24 cellular contexts compared by ENCODE assay signal in the genomic region with DNA sequence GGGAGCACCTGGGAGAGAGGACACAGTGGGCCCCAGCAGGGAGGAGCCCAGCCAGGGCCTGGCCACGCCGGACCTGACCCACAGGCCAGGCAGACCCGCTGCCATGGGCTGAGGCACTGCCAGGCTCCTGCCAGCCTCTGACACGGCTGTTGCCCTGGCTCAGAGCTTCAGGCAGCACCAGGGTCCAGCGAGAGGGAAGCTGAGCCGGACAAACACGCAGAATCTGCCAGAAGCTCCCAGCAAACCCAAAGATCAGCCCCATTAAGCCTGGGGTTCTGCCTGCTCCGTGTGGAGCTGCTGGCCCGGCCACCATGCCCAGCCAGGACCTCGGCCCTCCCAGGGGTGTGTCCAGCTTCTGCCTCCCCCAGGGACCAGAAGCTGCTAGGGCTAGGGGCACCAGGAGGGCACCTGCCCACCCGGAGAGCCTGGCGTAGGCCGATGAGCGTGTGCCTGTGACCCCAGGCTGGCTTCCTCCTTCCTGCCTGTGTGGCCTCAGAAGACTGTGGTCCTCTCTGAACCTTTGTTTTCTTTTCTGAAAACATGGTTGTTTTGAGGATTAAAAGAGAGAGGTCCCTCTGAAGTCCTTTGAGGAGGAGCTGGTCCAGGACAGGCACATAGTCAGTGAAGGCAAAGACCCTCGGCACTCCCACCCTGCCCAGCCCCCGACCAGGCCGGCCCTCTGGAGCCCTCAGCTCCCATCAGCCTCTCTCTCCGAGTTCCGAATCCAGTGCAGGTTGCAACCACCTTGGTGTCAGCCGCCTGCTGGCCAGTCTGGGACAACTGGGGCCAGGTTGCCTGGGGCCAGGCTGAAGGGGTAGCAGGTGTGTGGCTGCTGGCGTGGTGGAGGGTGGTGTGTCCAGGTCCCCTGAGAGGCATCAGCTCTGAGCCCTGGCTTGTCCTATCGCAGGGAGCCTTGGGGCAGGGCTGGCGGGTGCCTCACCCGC. TPM values are rescaled to one million over a fixed set of nuclear protein-coding genes. Genes with fewer than 3 reads are reported as not detected.
A peak's percentile ranks its signal among the peaks of the same experiment; 100 is the strongest.
DNase-seq lines count a peak whose midpoint lies in the region; ATAC-seq and TF ChIP-seq lines count a peak whose summit lies in the region.
"Had no signal": no experiment of that assay in that cellular context is flagged by ENCODE, and none has a peak within 500 bp of the region (broad histone marks: within the 10 kb centered on the region; RNA-seq: fewer than 3 reads in every experiment).

No MANE protein-coding gene starts in this region.

- ATAC-seq in HG02678 (IDR thresholded peaks at IDR 0.05; ENCODE audit: unreplicated experiment): no peak
- ATAC-seq: SK-N-SH treated with all-trans-retinoic acid at 6 μM for 48 hours had no signal

- H3K27me3 Mint-ChIP-seq in activated CD4-positive, alpha-beta memory T cell treated with anti-CD3 and anti-CD28 coated beads, Interleukin-2, amount 10 ng/mL, durations not matched to agents 7 days and 5 days: peaks cover 4% of the 10 kb centered on the region

- H3K9me2 ChIP-seq in SK-N-SH: no peaks in the 10 kb centered on the region

- POLR2A ChIA-PET in HEK293 (lab: Yijun Ruan, JAX): no interaction called here
- POLR2A ChIA-PET in activated CD4-positive, alpha-beta memory T cell treated with anti-CD3 and anti-CD28 coated beads, Interleukin-2, amount 10 ng/mL, durations not matched to agents 7 days and 5 days (lab: Charles Lee): no interaction called here
- POLR2A ChIA-PET in SK-N-SH (lab: Yijun Ruan, JAX): no interaction called here

- peak overlapping the region; percentile 10 to 45 (median 40) for H3K9ac ChIP-seq in skeletal muscle tissue (ENCODE audit: low read depth in 1 of 3, low read length in 3 of 3)
- H3K9ac ChIP-seq in SK-N-SH: no peak overlapping the region

- DNase-seq in NCI-H146 (lab: John Stamatoyannopoulos, UW): peak; percentile 20
- no peak for DNase-seq in NCI-H146 treated with DMSO at 0.1 percent for 48 hours (lab: John Stamatoyannopoulos, UW; ENCODE audit: unreplicated experiment)
- DNase-seq in cerebellum (ENCODE audit: low spot score): peak; percentile 49
- no peak for DNase-seq in activated CD4-positive, alpha-beta memory T cell treated with anti-CD3 and anti-CD28 coated beads, Interleukin-2, amount 10 ng/mL, durations not matched to agents 7 days and 5 days
- DNase-seq in SK-N-SH: no peak
- DNase-seq: 8988T; CD8-positive, alpha-beta memory T cell; EL; Karpas-422; MV-4-11; NCI-H187 treated with DMSO at 0.1 percent for 48 hours; NCI-H2107; NCI-H69; SIG-M5 had no signal

- H3K79me2 ChIP-seq in SK-N-SH (ENCODE audit: insufficient read depth): no peaks in the 10 kb centered on the region

- no peak overlapping the region for H3K4me2 ChIP-seq in SK-N-SH

- H3K36me3 ChIP-seq in HEK293 (ENCODE audit: control insufficient read depth in 2 of 2, insufficient read depth in 1 of 2, low read length in 2 of 2) (no peaks in the 10 kb centered on the region), skeletal muscle tissue (ENCODE audit: control insufficient read depth in 3 of 3, insufficient read depth in 3 of 3, low read length in 3 of 3) (no peaks in the 10 kb centered on the region), SK-N-SH (replicated peaks in 1 of 2; ENCODE audit: control insufficient read depth in 1 of 2, insufficient read depth in 2 of 2, low read length in 1 of 2) (no peaks in the 10 kb centered on the region)

- no peak overlapping the region for H3K4me3 ChIP-seq in HEK293 (ENCODE audit: low read depth, low read length)
- peak overlapping the region in 1 of 3 donors; percentile 14 for H3K4me3 ChIP-seq in skeletal muscle tissue (ENCODE audit: low read length in 3 of 3)
- H3K4me3 ChIP-seq in SK-N-SH (ENCODE audit: low read depth in 2 of 2, low read length in 1 of 2): no peak overlapping the region

- TF ChIP-seq CTCF in HEK293 (tag by site-specific recombination; IDR thresholded peaks at IDR 0.05) (no peak), SK-N-SH (IDR thresholded peaks at IDR 0.05) (no peak)

- H3K4me1 ChIP-seq in HEK293 (ENCODE audit: control insufficient read depth, insufficient read depth, low read length): no peaks in the 10 kb centered on the region
- peaks cover 34 to 56% (median 45%) of the 10 kb centered on the region in 3 donors for H3K4me1 ChIP-seq in skeletal muscle tissue (ENCODE audit: control insufficient read depth in 3 of 3, insufficient read depth in 3 of 3, low read length in 3 of 3)
- H3K4me1 ChIP-seq in SK-N-SH (ENCODE audit: control insufficient read depth in 1 of 2, insufficient read depth in 2 of 2, low read depth in 1 of 2, low read length in 1 of 2): no peaks in the 10 kb centered on the region

- H3K36me3 Mint-ChIP-seq in activated CD4-positive, alpha-beta memory T cell treated with anti-CD3 and anti-CD28 coated beads, Interleukin-2, amount 10 ng/mL, durations not matched to agents 7 days and 5 days (ENCODE audit: low read depth): no peaks in the 10 kb centered on the region
- H3K36me3 Mint-ChIP-seq: CD8-positive, alpha-beta memory T cell; IgD-negative memory B cell had no signal

- no peak overlapping the region for H3K27ac Mint-ChIP-seq in activated CD4-positive, alpha-beta memory T cell treated with anti-CD3 and anti-CD28 coated beads, Interleukin-2, amount 10 ng/mL, durations not matched to agents 7 days and 5 days
- H3K27ac Mint-ChIP-seq: CD8-positive, alpha-beta memory T cell; IgD-negative memory B cell had no signal

- no peak overlapping the region for H3K4me3 Mint-ChIP-seq in activated CD4-positive, alpha-beta memory T cell treated with anti-CD3 and anti-CD28 coated beads, Interleukin-2, amount 10 ng/mL, durations not matched to agents 7 days and 5 days
- H3K4me3 Mint-ChIP-seq: CD8-positive, alpha-beta memory T cell; IgD-negative memory B cell had no signal

- H2AFZ ChIP-seq in SK-N-SH (ENCODE audit: low read depth): no peak overlapping the region

- CTCF ChIA-PET in HEK293 (lab: Yijun Ruan, JAX): interaction anchor here (0.6 kb wide), 1 partner anchor 771 kb away, joined by 4 read pairs; no protein-coding TSS in a partner anchor
- CTCF ChIA-PET in activated CD4-positive, alpha-beta memory T cell treated with anti-CD3 and anti-CD28 coated beads, Interleukin-2, amount 10 ng/mL, durations not matched to agents 7 days and 5 days (lab: Charles Lee): no interaction called here
- CTCF ChIA-PET in SK-N-SH (lab: Yijun Ruan, JAX): interaction anchor here (0.6 to 0.9 kb wide), 2 partner anchors 138 to 264 kb away, joined by 3 read pairs; no protein-coding TSS in a partner anchor

- no peaks in the 10 kb centered on the region for H3K4me1 Mint-ChIP-seq in activated CD4-positive, alpha-beta memory T cell treated with anti-CD3 and anti-CD28 coated beads, Interleukin-2, amount 10 ng/mL, durations not matched to agents 7 days and 5 days
- H3K4me1 Mint-ChIP-seq: CD8-positive, alpha-beta memory T cell; IgD-negative memory B cell had no signal

- TF ChIP-seq RAD21 in SK-N-SH (IDR thresholded peaks at IDR 0.05; ENCODE audit: low read length): no peak

- 56% methylated on average over 16 of the region's 24 CpGs for WGBS in SK-N-SH (ENCODE audit: low lambda C conversion rate)

- TF ChIP-seq EP300 in SK-N-SH (IDR thresholded peaks at IDR 0.05; ENCODE audit: borderline replicate concordance in 1 of 2, low read depth in 1 of 2, low read length in 1 of 2): no peak

- H4K20me1 ChIP-seq in SK-N-SH (ENCODE audit: insufficient read depth): no peaks in the 10 kb centered on the region

- no peaks in the 10 kb centered on the region for H3K9me3 ChIP-seq in HEK293 (ENCODE audit: control insufficient read depth, insufficient read depth, low read depth, low read length)
- no peaks in the 10 kb centered on the region for H3K9me3 ChIP-seq in skeletal muscle tissue (ENCODE audit: control insufficient read depth in 3 of 3, low read length in 3 of 3)
- no peaks in the 10 kb centered on the region for H3K9me3 ChIP-seq in SK-N-SH

- H3K27me3 ChIP-seq in skeletal muscle tissue (ENCODE audit: control insufficient read depth in 3 of 3, insufficient read depth in 3 of 3, low read length in 3 of 3): peaks cover 15 to 25% (median 17%) of the 10 kb centered on the region in 3 donors
- no peaks in the 10 kb centered on the region for H3K27me3 ChIP-seq in SK-N-SH (ENCODE audit: insufficient read depth)

- no peak overlapping the region for H3K27ac ChIP-seq in HEK293 (ENCODE audit: extremely low read depth, low read depth, low read length)
- peak overlapping the region; percentile 36 for H3K27ac ChIP-seq in skeletal muscle tissue (ENCODE audit: low read depth, low read length)
- H3K27ac ChIP-seq in SK-N-SH (ENCODE audit: low read depth in 2 of 2, low read length in 1 of 2): no peak overlapping the region
- H3K27ac ChIP-seq: C4-2B had no signal

- no peaks in the 10 kb centered on the region for H3F3A ChIP-seq in SK-N-SH (replicated peaks; ENCODE audit: insufficient read depth)

- no peaks in the 10 kb centered on the region for H3K9me3 Mint-ChIP-seq in activated CD4-positive, alpha-beta memory T cell treated with anti-CD3 and anti-CD28 coated beads, Interleukin-2, amount 10 ng/mL, durations not matched to agents 7 days and 5 days
- H3K9me3 Mint-ChIP-seq: CD8-positive, alpha-beta memory T cell; IgD-negative memory B cell had no signal

TF ChIP-seq in HEK293, 187 proteins besides CTCF, POLR2A, EP300 and RAD21 (continues in another document):
- peak; percentile 13; the same call in 1 of the 2 replicates for TF ChIP-seq KLF1 (tag by site-specific recombination; IDR thresholded peaks at IDR 0.05)

TF ChIP-seq in SK-N-SH, 30 proteins besides CTCF, POLR2A, EP300 and RAD21:
- TF ChIP-seq GATA2 (CRISPR knock-in tag; IDR thresholded peaks at IDR 0.05) (no peak), NFIC (IDR thresholded peaks at IDR 0.05; ENCODE audit: borderline replicate concordance) (no peak), SMC3 (IDR thresholded peaks at IDR 0.05; ENCODE audit: low read depth, low read length) (no peak), MXI1 (IDR thresholded peaks at IDR 0.05; ENCODE audit: low read depth, low read length) (no peak), CHD2 (IDR thresholded peaks at IDR 0.05; ENCODE audit: low read length, partially characterized antibody) (no peak), TCF12 (IDR thresholded peaks at IDR 0.05) (no peak)

RNA-seq across cellular contexts. Expression of gene KCNT1, which starts 39.6 kb away (rescaled TPM):
- total RNA-seq in cerebellum (3.2 TPM), skeletal muscle tissue (1.6 TPM)
- total RNA-seq in activated CD4-positive, alpha-beta memory T cell treated with anti-CD3 and anti-CD28 coated beads, Interleukin-2, amount 10 ng/mL, durations not matched to agents 7 days and 5 days: under 1 TPM in 1 of 2 experiments, not detected in 1; 0.08 TPM
- polyA plus RNA-seq in SK-N-SH (2012; rRNA removed): 0.08 and 0.26 TPM in 2 replicates
- polyA plus RNA-seq in SK-N-SH (2012; cell fraction: cytosol; rRNA removed): 0.15 and 0.31 TPM in 2 replicates
- 0.89 and 1.3 TPM in 2 replicates for polyA plus RNA-seq in SK-N-SH (2012; cell fraction: nucleus; rRNA removed)
- total RNA-seq: CD8-positive, alpha-beta memory T cell; H4; HT1080; M059J; NCI-H460 had no signal
- polyA plus RNA-seq: IgD-negative memory B cell had no signal

RNA-seq across cellular contexts. Expression of gene SOHLH1, which starts 42.3 kb away (rescaled TPM):
- total RNA-seq in cerebellum: not detected
- under 0.01 TPM for total RNA-seq in skeletal muscle tissue
- total RNA-seq in activated CD4-positive, alpha-beta memory T cell treated with anti-CD3 and anti-CD28 coated beads, Interleukin-2, amount 10 ng/mL, durations not matched to agents 7 days and 5 days: not detected
- polyA plus RNA-seq in SK-N-SH (2012; rRNA removed): not detected in 2 replicates
- polyA plus RNA-seq in SK-N-SH (2012; cell fraction: cytosol; rRNA removed): not detected in 2 replicates
- polyA plus RNA-seq in SK-N-SH (2012; cell fraction: nucleus; rRNA removed): not detected in 2 replicates
- total RNA-seq: CD8-positive, alpha-beta memory T cell; H4; HT1080; M059J; NCI-H460 had no signal
- polyA plus RNA-seq: CD8-positive, alpha-beta memory T cell; IgD-negative memory B cell had no signal

Comparison
In these comparisons a context has a peak if more than half of its experiments do, and no peak if none do; other contexts are left out.
1. DNase-seq: peak in NCI-H146 (single experiment) and cerebellum (single experiment); none in NCI-H146 treated with DMSO at 0.1 percent for 48 hours (single experiment), activated CD4-positive, alpha-beta memory T cell treated with anti-CD3 and anti-CD28 coated beads, Interleukin-2, amount 10 ng/mL, durations not matched to agents 7 days and 5 days (single experiment) and SK-N-SH (single experiment).